22 cellular contexts compared by ENCODE assay signal in genomic region chr3:16639806-16640205, GRCh38. TPM values are rescaled to one million over a fixed set of nuclear protein-coding genes. Genes with fewer than 3 reads are reported as not detected.
DNase-seq lines count a peak whose midpoint lies in the region; ATAC-seq and TF ChIP-seq lines count a peak whose summit lies in the region.
"Had no signal": no experiment of that assay in that cellular context is flagged by ENCODE, and none has a peak within 500 bp of the region (broad histone marks: within the 10 kb centered on the region; RNA-seq: fewer than 3 reads in every experiment).

No MANE protein-coding gene starts in this region.

- H3K27me3 ChIP-seq in liver (ENCODE audit: control insufficient read depth in 4 of 4, insufficient read depth in 4 of 4, low read length in 3 of 4) (no peaks in the 10 kb centered on the region), right lobe of liver (no peaks in the 10 kb centered on the region), esophagus squamous epithelium (no peaks in the 10 kb centered on the region)
- H3K27me3 ChIP-seq: BLaER1 had no signal

- H3K27me3 Mint-ChIP-seq in endothelial cell (ENCODE audit: unreplicated experiment) = peaks cover 3% of the 10 kb centered on the region
- H3K27me3 Mint-ChIP-seq: B cell had no signal

- WGBS in liver = 39% methylated on average over 2 of the region's 2 CpGs
- 42% methylated on average over 2 of the region's 2 CpGs for WGBS in right lobe of liver (ENCODE audit: insufficient coverage, low coverage, low lambda C conversion rate, missing lambda C conversion rate)
- WGBS in esophagus squamous epithelium, 2 donors = 44 to 49% methylated on average over 2 of the region's 2 CpGs

- no peaks in the 10 kb centered on the region for H3K9me3 ChIP-seq in liver (ENCODE audit: control insufficient read depth in 4 of 4, low read length in 3 of 4)
- no peaks in the 10 kb centered on the region for H3K9me3 ChIP-seq in right lobe of liver
- H3K9me3 ChIP-seq in esophagus squamous epithelium = no peaks in the 10 kb centered on the region
- H3K9me3 ChIP-seq: BLaER1, Caco-2 had no signal

- no peak for TF ChIP-seq RAD21 in liver (IDR thresholded peaks at IDR 0.05)

- no peak overlapping the region for H3K4me3 ChIP-seq in liver (ENCODE audit: low read depth in 1 of 3, low read length in 3 of 3)
- H3K4me3 ChIP-seq in right lobe of liver = no peak overlapping the region
- no peak overlapping the region for H3K4me3 ChIP-seq in esophagus squamous epithelium
- H3K4me3 ChIP-seq: BLaER1, GM12878 had no signal

- no peaks in the 10 kb centered on the region for H3K9me3 Mint-ChIP-seq in endothelial cell (ENCODE audit: unreplicated experiment)
- H3K9me3 Mint-ChIP-seq: CD8-positive, alpha-beta T cell had no signal

- H3K4me1 ChIP-seq in liver (ENCODE audit: control insufficient read depth in 4 of 4, insufficient read depth in 4 of 4, low read length in 3 of 4) = no peaks in the 10 kb centered on the region
- no peaks in the 10 kb centered on the region for H3K4me1 ChIP-seq in right lobe of liver
- no peaks in the 10 kb centered on the region for H3K4me1 ChIP-seq in esophagus squamous epithelium
- H3K4me1 ChIP-seq: BLaER1, Caco-2 had no signal

- H3K36me3 ChIP-seq in liver (ENCODE audit: control insufficient read depth in 4 of 4, insufficient read depth in 3 of 4, low read depth in 1 of 4, low read length in 3 of 4) (no peaks in the 10 kb centered on the region), right lobe of liver (no peaks in the 10 kb centered on the region), esophagus squamous epithelium (no peaks in the 10 kb centered on the region)
- H3K36me3 ChIP-seq: BLaER1 had no signal

- H3K27ac ChIP-seq in liver (ENCODE audit: low read depth in 1 of 2, low read length in 2 of 2) = no peak overlapping the region
- H3K27ac ChIP-seq in right lobe of liver = no peak overlapping the region
- no peak overlapping the region for H3K27ac ChIP-seq in esophagus squamous epithelium
- H3K27ac ChIP-seq: 22Rv1, BLaER1, C4-2B had no signal

- peak overlapping the region; percentile 94 for H3K27ac Mint-ChIP-seq in endothelial cell (ENCODE audit: unreplicated experiment)
- H3K27ac Mint-ChIP-seq: B cell; CD4-positive, CD25-positive, alpha-beta regulatory T cell; CD8-positive, alpha-beta T cell had no signal

- intact Hi-C loops in right lobe of liver (cut with DNase I) = no loop called here
- intact Hi-C loops in esophagus squamous epithelium (cut with DNase I) = no loop called here

- peaks cover 19% of the 10 kb centered on the region for H3K4me1 Mint-ChIP-seq in endothelial cell (ENCODE audit: unreplicated experiment)
- H3K4me1 Mint-ChIP-seq: CD4-positive, CD25-positive, alpha-beta regulatory T cell had no signal

- TF ChIP-seq CTCF in liver (IDR thresholded peaks at IDR 0.05; ENCODE audit: low read depth, low read length, missing input control) = no peak
- TF ChIP-seq CTCF in right lobe of liver (IDR thresholded peaks at IDR 0.05) = no peak
- no peak for TF ChIP-seq CTCF in endothelial cell (IDR thresholded peaks at IDR 0.05; ENCODE audit: unreplicated experiment)
- TF ChIP-seq CTCF in GM13976 (IDR thresholded peaks at IDR 0.05; ENCODE audit: borderline replicate concordance, control extremely low read depth, extremely low read depth, insufficient read depth, missing control alignments) = no peak
- TF ChIP-seq CTCF in esophagus squamous epithelium (IDR thresholded peaks at IDR 0.05) = no peak

- no peak for DNase-seq in right lobe of liver
- DNase-seq in endothelial cell (ENCODE audit: low spot score) = no peak
- DNase-seq in lung microvascular endothelial cell (ENCODE audit: low read depth in 2 of 2) = peak; percentile 16 to 88
- no peak for DNase-seq in GM13976 (ENCODE audit: low spot score)
- DNase-seq in esophagus squamous epithelium (lab: John Stamatoyannopoulos, UW) = no peak
- DNase-seq in activated CD4-positive, CD25-positive, alpha-beta regulatory T cell (lab: John Stamatoyannopoulos, UW) = no peak
- DNase-seq: Caco-2; CD4-positive, CD25-positive, alpha-beta regulatory T cell; CD8-positive, alpha-beta T cell; DMS153; DND-41; GDM1; GOT3; H7; HCEC 1CT had no signal

- H3K4me3 Mint-ChIP-seq in endothelial cell (ENCODE audit: unreplicated experiment) = peak overlapping the region; percentile 61
- H3K4me3 Mint-ChIP-seq: B cell; CD4-positive, CD25-positive, alpha-beta regulatory T cell; CD8-positive, alpha-beta T cell had no signal

- no peak overlapping the region for H3K9ac ChIP-seq in liver (ENCODE audit: low read depth in 1 of 2, low read length in 2 of 2)
- H3K9ac ChIP-seq: BLaER1 had no signal

- no peaks in the 10 kb centered on the region for H3K36me3 Mint-ChIP-seq in endothelial cell (ENCODE audit: low read depth, unreplicated experiment)
- H3K36me3 Mint-ChIP-seq: CD4-positive, CD25-positive, alpha-beta regulatory T cell; CD8-positive, alpha-beta T cell had no signal

- in situ Hi-C loops in GM13976 (cut with MboI; ENCODE audit: low sequenced_read_pairs, unreplicated experiment) = no loop called here

- no peak for TF ChIP-seq POLR2A in right lobe of liver (IDR thresholded peaks at IDR 0.05)
- TF ChIP-seq POLR2A in esophagus squamous epithelium (IDR thresholded peaks at IDR 0.05) = no peak

- ATAC-seq in right lobe of liver = no peak
- ATAC-seq: CD8-positive, alpha-beta T cell; GM12878 had no signal

TF ChIP-seq in liver, 16 proteins besides CTCF, POLR2A, EP300 and RAD21:
- TF ChIP-seq ZBTB33 (IDR thresholded peaks at IDR 0.05) (no peak), NR2F2 (IDR thresholded peaks at IDR 0.05) (peak; percentile 19)

RNA-seq across cellular contexts. Expression of gene DAZL, which starts 34.6 kb away (rescaled TPM):
- total RNA-seq in liver (not detected), right lobe of liver (not detected), endothelial cell (ENCODE audit: unreplicated experiment) (0.33 TPM), lung microvascular endothelial cell (not detected in 2 replicates), esophagus squamous epithelium (not detected)
- not detected for polyA plus RNA-seq in liver
- total RNA-seq: B cell; Caco-2; CD4-positive, CD25-positive, alpha-beta regulatory T cell; CD8-positive, alpha-beta T cell had no signal
- polyA plus RNA-seq: AG04450; CD4-positive, CD25-positive, alpha-beta regulatory T cell had no signal

Comparison
In these comparisons a context has a peak if more than half of its experiments do, and no peak if none do; other contexts are left out.
1. DNase-seq: peak in lung microvascular endothelial cell (2 of 2); none in right lobe of liver (0 of 3), endothelial cell (single experiment), GM13976 (single experiment), esophagus squamous epithelium (single experiment) and activated CD4-positive, CD25-positive, alpha-beta regulatory T cell (0 of 4).